Comparison of ENCODE assay signal across 1 cellular context in the genomic region with DNA sequence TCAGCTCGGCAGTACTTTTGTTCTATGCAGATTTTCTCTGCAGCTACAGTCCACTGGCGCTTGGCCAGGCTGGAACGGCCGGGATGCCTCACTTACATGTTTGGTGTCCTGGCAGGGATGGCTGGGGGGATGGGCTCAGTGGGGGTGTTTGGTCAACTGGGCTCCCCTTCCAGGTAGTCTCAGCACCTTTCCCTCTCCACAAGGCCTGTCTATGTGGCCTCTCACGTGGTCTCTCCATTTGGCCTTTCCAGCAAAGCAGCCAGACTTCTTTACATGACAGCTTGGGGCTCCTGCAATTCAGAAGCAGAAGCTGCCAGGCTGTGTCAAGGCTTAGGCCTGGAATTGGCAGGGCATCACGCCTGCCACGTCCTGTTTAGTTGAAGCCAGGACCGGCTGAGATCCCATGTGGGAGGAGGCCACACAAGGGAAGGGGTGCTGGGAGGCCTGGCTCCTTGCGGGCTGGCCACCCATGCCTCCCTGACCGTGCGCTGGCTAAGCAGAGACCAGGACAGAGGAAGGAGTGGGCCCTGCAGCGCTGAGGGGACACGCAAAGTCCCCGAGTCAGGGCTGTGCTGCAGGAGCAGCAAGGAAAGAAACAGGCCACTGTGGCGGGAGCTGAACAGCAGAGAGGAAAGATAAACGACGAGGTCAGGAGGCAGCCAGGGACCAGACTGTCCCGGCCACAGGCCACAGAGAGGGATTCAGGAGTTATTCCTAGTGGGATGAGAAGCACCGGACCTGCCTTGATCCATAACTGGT.
A peak's percentile ranks its signal among the peaks of the same experiment; 100 is the strongest.
TF ChIP-seq lines count a peak whose summit lies in the region.

No MANE protein-coding gene starts in this region.

TF ChIP-seq in HepG2, 621 proteins besides CTCF, POLR2A, EP300 and RAD21 (continues in another document):
- TF ChIP-seq, protein P1, sequence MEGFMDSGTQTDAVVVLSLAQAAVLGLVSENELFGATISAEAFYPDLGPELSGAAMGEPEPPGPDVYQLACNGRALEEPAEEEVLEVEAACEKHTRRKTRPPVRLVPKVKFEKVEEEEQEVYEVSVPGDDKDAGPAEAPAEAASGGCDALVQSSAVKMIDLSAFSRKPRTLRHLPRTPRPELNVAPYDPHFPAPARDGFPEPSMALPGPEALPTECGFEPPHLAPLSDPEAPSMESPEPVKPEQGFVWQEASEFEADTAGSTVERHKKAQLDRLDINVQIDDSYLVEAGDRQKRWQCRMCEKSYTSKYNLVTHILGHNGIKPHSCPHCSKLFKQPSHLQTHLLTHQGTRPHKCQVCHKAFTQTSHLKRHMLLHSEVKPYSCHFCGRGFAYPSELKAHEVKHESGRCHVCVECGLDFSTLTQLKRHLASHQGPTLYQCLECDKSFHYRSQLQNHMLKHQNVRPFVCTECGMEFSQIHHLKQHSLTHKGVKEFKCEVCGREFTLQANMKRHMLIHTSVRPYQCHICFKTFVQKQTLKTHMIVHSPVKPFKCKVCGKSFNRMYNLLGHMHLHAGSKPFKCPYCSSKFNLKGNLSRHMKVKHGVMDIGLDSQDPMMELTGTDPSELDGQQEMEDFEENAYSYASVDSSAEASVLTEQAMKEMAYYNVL (CRISPR knock-in tag; IDR thresholded peaks at IDR 0.05; ENCODE audit: borderline replicate concordance), result no peak
- TF ChIP-seq MIXL1 (CRISPR knock-in tag; IDR thresholded peaks at IDR 0.05) (no peak), SMYD3 (CRISPR knock-in tag; IDR thresholded peaks at IDR 0.05) (no peak), ZNF224 (CRISPR knock-in tag; IDR thresholded peaks at IDR 0.05) (no peak), HOXA7 (CRISPR knock-in tag; IDR thresholded peaks at IDR 0.05) (no peak), GATAD1 (CRISPR knock-in tag; IDR thresholded peaks at IDR 0.05) (no peak), ZNF205 (CRISPR knock-in tag; IDR thresholded peaks at IDR 0.05) (no peak), ZNF337 (CRISPR knock-in tag; IDR thresholded peaks at IDR 0.05; ENCODE audit: borderline replicate concordance, low read depth) (no peak), ZNF30 (CRISPR knock-in tag; IDR thresholded peaks at IDR 0.05) (no peak), MEIS1 (CRISPR knock-in tag; IDR thresholded peaks at IDR 0.05; ENCODE audit: borderline replicate concordance) (no peak), HDAC1 (CRISPR knock-in tag; IDR thresholded peaks at IDR 0.05) (no peak), SRSF4 (IDR thresholded peaks at IDR 0.05; ENCODE audit: low read depth, low read length, poor library complexity, severe bottlenecking) (no peak), SOX6 (IDR thresholded peaks at IDR 0.05) (no peak), SOX6 (CRISPR knock-in tag; IDR thresholded peaks at IDR 0.05) (peak; percentile 26; the same call in 1 of the 2 replicates), RBAK (CRISPR knock-in tag; IDR thresholded peaks at IDR 0.05) (no peak), CHD4 (IDR thresholded peaks at IDR 0.05; ENCODE audit: borderline replicate concordance, low read length) (no peak), TAF1 (CRISPR knock-in tag; IDR thresholded peaks at IDR 0.05) (0 out of 2 replicates have a peak, but pooled peaks have one; percentile 11), ZNF768 (CRISPR knock-in tag; IDR thresholded peaks at IDR 0.05) (no peak; the same call in 1 of the 2 replicates), HNRNPK (IDR thresholded peaks at IDR 0.05; ENCODE audit: low read depth, low read length, poor library complexity, severe bottlenecking) (no peak), SAP130 (CRISPR knock-in tag; IDR thresholded peaks at IDR 0.05; ENCODE audit: low read depth) (no peak), THAP11 (CRISPR knock-in tag; IDR thresholded peaks at IDR 0.05) (no peak), ZFP1 (CRISPR knock-in tag; IDR thresholded peaks at IDR 0.05) (no peak), MTA1 (CRISPR knock-in tag; IDR thresholded peaks at IDR 0.05; ENCODE audit: borderline replicate concordance) (0 out of 2 replicates have a peak, but pooled peaks have one; percentile 11), ZNF225 (CRISPR knock-in tag; IDR thresholded peaks at IDR 0.05) (peak; percentile 53; the same call in 1 of the 2 replicates), SETDB1 (CRISPR knock-in tag; IDR thresholded peaks at IDR 0.05; ENCODE audit: borderline replicate concordance) (no peak), SALL2 (CRISPR knock-in tag; IDR thresholded peaks at IDR 0.05) (no peak), MIER3 (CRISPR knock-in tag; IDR thresholded peaks at IDR 0.05; ENCODE audit: borderline replicate concordance) (no peak), ZNF160 (CRISPR knock-in tag; IDR thresholded peaks at IDR 0.05) (no peak; the same call in 1 of the 2 replicates), SRY (CRISPR knock-in tag; IDR thresholded peaks at IDR 0.05) (0 out of 2 replicates have a peak, but pooled peaks have one; percentile 64), ZNF367 (CRISPR knock-in tag; IDR thresholded peaks at IDR 0.05; ENCODE audit: borderline replicate concordance) (no peak), ZBTB8A (CRISPR knock-in tag; IDR thresholded peaks at IDR 0.05; ENCODE audit: borderline replicate concordance, low read depth) (no peak), ZNF451 (CRISPR knock-in tag; IDR thresholded peaks at IDR 0.05) (peak; percentile 44; the same call in 1 of the 2 replicates), FOXO1 (CRISPR knock-in tag; IDR thresholded peaks at IDR 0.05) (no peak), ZNF839 (CRISPR knock-in tag; IDR thresholded peaks at IDR 0.05; ENCODE audit: borderline replicate concordance) (no peak)
- TF ChIP-seq, protein P2, sequence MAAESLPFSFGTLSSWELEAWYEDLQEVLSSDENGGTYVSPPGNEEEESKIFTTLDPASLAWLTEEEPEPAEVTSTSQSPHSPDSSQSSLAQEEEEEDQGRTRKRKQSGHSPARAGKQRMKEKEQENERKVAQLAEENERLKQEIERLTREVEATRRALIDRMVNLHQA (CRISPR knock-in tag; IDR thresholded peaks at IDR 0.05), result no peak
- TF ChIP-seq, protein P3, sequence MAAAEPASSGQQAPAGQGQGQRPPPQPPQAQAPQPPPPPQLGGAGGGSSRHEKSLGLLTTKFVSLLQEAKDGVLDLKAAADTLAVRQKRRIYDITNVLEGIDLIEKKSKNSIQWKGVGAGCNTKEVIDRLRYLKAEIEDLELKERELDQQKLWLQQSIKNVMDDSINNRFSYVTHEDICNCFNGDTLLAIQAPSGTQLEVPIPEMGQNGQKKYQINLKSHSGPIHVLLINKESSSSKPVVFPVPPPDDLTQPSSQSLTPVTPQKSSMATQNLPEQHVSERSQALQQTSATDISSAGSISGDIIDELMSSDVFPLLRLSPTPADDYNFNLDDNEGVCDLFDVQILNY (CRISPR knock-in tag; conservative IDR thresholded peaks at IDR 0.05), result no peak
- TF ChIP-seq, protein P4, sequence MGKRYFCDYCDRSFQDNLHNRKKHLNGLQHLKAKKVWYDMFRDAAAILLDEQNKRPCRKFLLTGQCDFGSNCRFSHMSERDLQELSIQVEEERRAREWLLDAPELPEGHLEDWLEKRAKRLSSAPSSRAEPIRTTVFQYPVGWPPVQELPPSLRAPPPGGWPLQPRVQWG (CRISPR knock-in tag; IDR thresholded peaks at IDR 0.05; ENCODE audit: borderline replicate concordance, low read depth), result no peak
- TF ChIP-seq, protein P5, sequence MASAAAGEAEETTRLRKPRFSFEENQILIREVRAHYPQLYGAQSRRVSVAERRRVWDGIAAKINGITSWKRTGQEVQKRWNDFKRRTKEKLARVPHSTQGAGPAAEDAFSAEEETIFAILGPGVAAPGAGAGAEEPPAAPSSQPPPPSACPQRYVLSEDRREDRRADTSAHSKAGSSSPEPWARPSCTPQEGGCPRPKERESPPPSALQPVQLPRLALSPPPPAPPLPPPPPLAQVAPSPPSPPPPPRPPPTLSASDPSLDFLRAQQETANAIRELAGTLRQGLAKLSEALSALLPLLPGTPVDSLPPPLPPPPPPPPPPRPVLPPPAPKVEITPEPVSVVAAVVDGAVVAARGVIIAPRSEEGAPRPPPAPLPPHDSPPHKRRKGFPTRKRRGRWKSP (CRISPR knock-in tag; IDR thresholded peaks at IDR 0.05), result no peak
- TF ChIP-seq, protein P6, sequence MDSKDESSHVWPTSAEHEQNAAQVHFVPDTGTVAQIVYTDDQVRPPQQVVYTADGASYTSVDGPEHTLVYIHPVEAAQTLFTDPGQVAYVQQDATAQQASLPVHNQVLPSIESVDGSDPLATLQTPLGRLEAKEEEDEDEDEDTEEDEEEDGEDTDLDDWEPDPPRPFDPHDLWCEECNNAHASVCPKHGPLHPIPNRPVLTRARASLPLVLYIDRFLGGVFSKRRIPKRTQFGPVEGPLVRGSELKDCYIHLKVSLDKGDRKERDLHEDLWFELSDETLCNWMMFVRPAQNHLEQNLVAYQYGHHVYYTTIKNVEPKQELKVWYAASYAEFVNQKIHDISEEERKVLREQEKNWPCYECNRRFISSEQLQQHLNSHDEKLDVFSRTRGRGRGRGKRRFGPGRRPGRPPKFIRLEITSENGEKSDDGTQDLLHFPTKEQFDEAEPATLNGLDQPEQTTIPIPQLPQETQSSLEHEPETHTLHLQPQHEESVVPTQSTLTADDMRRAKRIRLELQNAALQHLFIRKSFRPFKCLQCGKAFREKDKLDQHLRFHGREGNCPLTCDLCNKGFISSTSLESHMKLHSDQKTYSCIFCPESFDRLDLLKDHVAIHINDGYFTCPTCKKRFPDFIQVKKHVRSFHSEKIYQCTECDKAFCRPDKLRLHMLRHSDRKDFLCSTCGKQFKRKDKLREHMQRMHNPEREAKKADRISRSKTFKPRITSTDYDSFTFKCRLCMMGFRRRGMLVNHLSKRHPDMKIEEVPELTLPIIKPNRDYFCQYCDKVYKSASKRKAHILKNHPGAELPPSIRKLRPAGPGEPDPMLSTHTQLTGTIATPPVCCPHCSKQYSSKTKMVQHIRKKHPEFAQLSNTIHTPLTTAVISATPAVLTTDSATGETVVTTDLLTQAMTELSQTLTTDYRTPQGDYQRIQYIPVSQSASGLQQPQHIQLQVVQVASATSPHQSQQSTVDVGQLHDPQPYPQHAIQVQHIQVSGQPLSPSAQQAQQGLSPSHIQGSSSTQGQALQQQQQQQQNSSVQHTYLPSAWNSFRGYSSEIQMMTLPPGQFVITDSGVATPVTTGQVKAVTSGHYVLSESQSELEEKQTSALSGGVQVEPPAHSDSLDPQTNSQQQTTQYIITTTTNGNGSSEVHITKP (CRISPR knock-in tag; IDR thresholded peaks at IDR 0.05; ENCODE audit: low read depth), result no peak
- TF ChIP-seq, protein P7, sequence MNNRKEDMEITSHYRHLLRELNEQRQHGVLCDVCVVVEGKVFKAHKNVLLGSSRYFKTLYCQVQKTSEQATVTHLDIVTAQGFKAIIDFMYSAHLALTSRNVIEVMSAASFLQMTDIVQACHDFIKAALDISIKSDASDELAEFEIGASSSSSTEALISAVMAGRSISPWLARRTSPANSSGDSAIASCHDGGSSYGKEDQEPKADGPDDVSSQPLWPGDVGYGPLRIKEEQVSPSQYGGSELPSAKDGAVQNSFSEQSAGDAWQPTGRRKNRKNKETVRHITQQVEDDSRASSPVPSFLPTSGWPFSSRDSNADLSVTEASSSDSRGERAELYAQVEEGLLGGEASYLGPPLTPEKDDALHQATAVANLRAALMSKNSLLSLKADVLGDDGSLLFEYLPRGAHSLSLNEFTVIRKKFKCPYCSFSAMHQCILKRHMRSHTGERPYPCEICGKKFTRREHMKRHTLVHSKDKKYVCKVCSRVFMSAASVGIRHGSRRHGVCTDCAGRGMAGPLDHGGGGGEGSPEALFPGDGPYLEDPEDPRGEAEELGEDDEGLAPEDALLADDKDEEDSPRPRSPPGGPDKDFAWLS (CRISPR knock-in tag; IDR thresholded peaks at IDR 0.05; ENCODE audit: borderline replicate concordance), result no peak
- TF ChIP-seq, protein P8, sequence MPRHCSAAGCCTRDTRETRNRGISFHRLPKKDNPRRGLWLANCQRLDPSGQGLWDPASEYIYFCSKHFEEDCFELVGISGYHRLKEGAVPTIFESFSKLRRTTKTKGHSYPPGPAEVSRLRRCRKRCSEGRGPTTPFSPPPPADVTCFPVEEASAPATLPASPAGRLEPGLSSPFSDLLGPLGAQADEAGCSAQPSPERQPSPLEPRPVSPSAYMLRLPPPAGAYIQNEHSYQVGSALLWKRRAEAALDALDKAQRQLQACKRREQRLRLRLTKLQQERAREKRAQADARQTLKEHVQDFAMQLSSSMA (CRISPR knock-in tag; IDR thresholded peaks at IDR 0.05), result 0 out of 2 replicates have a peak, but pooled peaks have one; percentile 56
- TF ChIP-seq, protein P9, sequence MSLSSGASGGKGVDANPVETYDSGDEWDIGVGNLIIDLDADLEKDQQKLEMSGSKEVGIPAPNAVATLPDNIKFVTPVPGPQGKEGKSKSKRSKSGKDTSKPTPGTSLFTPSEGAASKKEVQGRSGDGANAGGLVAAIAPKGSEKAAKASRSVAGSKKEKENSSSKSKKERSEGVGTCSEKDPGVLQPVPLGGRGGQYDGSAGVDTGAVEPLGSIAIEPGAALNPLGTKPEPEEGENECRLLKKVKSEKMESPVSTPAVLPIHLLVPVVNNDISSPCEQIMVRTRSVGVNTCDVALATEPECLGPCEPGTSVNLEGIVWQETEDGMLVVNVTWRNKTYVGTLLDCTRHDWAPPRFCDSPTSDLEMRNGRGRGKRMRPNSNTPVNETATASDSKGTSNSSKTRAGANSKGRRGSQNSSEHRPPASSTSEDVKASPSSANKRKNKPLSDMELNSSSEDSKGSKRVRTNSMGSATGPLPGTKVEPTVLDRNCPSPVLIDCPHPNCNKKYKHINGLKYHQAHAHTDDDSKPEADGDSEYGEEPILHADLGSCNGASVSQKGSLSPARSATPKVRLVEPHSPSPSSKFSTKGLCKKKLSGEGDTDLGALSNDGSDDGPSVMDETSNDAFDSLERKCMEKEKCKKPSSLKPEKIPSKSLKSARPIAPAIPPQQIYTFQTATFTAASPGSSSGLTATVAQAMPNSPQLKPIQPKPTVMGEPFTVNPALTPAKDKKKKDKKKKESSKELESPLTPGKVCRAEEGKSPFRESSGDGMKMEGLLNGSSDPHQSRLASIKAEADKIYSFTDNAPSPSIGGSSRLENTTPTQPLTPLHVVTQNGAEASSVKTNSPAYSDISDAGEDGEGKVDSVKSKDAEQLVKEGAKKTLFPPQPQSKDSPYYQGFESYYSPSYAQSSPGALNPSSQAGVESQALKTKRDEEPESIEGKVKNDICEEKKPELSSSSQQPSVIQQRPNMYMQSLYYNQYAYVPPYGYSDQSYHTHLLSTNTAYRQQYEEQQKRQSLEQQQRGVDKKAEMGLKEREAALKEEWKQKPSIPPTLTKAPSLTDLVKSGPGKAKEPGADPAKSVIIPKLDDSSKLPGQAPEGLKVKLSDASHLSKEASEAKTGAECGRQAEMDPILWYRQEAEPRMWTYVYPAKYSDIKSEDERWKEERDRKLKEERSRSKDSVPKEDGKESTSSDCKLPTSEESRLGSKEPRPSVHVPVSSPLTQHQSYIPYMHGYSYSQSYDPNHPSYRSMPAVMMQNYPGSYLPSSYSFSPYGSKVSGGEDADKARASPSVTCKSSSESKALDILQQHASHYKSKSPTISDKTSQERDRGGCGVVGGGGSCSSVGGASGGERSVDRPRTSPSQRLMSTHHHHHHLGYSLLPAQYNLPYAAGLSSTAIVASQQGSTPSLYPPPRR (CRISPR knock-in tag; IDR thresholded peaks at IDR 0.05; ENCODE audit: borderline replicate concordance), result peak; percentile 36; the same call in 1 of the 2 replicates
- TF ChIP-seq, protein P10, sequence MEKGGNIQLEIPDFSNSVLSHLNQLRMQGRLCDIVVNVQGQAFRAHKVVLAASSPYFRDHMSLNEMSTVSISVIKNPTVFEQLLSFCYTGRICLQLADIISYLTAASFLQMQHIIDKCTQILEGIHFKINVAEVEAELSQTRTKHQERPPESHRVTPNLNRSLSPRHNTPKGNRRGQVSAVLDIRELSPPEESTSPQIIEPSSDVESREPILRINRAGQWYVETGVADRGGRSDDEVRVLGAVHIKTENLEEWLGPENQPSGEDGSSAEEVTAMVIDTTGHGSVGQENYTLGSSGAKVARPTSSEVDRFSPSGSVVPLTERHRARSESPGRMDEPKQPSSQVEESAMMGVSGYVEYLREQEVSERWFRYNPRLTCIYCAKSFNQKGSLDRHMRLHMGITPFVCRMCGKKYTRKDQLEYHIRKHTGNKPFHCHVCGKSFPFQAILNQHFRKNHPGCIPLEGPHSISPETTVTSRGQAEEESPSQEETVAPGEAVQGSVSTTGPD (CRISPR knock-in tag; IDR thresholded peaks at IDR 0.05), result no peak
